Comparison of ENCODE assay signal across 8 cellular contexts in genomic region chr19:39412867-39413268, GRCh38. TPM values are rescaled to one million over a fixed set of nuclear protein-coding genes. Genes with fewer than 3 reads are reported as not detected.
DNase-seq lines count a peak whose midpoint lies in the region; ATAC-seq lines count a peak whose summit lies in the region.

No MANE protein-coding gene starts in this region.

- H3K27ac ChIP-seq in layer of hippocampus (ENCODE audit: low read depth, low read length) = peak overlapping the region; percentile 95
- peak overlapping the region; percentile 74 for H3K27ac ChIP-seq in temporal lobe (ENCODE audit: low read depth, low read length)

- POLR2A ChIA-PET in activated CD4-positive, alpha-beta T cell treated with anti-CD3 and anti-CD28 coated beads for 36 hours (lab: Charles Lee) = interaction anchor here (2.1 to 2.3 kb wide), 3 partner anchors 11 to 22 kb away, joined by 13 to 22 read pairs (median 18); partner anchors contain the start of genes MED29 and PAF1
- POLR2A ChIA-PET in activated naive CD8-positive, alpha-beta T cell treated with anti-CD3 and anti-CD28 coated beads, Interleukin-2, amount 10 ng/mL, durations not matched to agents 7 days and 5 days (lab: Charles Lee) = interaction anchor here (1.5 to 2.4 kb wide), 5 partner anchors 12 to 287 kb away, joined by 3 to 69 read pairs (median 19); partner anchors contain the start of genes MED29, PAF1, PAK4 and SAMD4B

- peaks cover 32% of the 10 kb centered on the region for H3K4me1 Mint-ChIP-seq in activated CD4-positive, alpha-beta T cell treated with anti-CD3 and anti-CD28 coated beads for 36 hours
- H3K4me1 Mint-ChIP-seq in activated naive CD8-positive, alpha-beta T cell treated with anti-CD3 and anti-CD28 coated beads, Interleukin-2, amount 10 ng/mL, durations not matched to agents 7 days and 5 days = peaks cover 39% of the 10 kb centered on the region

- ATAC-seq in activated CD4-positive, alpha-beta T cell treated with anti-CD3 and anti-CD28 coated beads for 36 hours = no peak
- no peak for ATAC-seq in activated naive CD8-positive, alpha-beta T cell treated with anti-CD3 and anti-CD28 coated beads, Interleukin-2, amount 10 ng/mL, durations not matched to agents 7 days and 5 days (ENCODE audit: low read depth)

- intact Hi-C loops in activated CD4-positive, alpha-beta T cell treated with anti-CD3 and anti-CD28 coated beads for 36 hours (cut with DNase I, micrococcal nuclease) = loop anchor here (1.0 to 2.0 kb wide), 17 partner anchors 11 to 562 kb away; partner anchors contain the start of genes MED29 (in 2 of the 2), PAF1 (in 2 of the 2), SAMD4B (in 2 of the 2) and EID2 (in 1 of the 2)

- CTCF ChIA-PET in activated CD4-positive, alpha-beta T cell treated with anti-CD3 and anti-CD28 coated beads for 36 hours (lab: Charles Lee) = interaction anchor here (1.1 to 2.3 kb wide), 7 partner anchors 11 to 59 kb away, joined by 3 to 79 read pairs (median 9); partner anchors contain the start of genes MED29, PAF1 and RPS16

- peak; percentile 34 for DNase-seq in activated CD4-positive, alpha-beta T cell treated with anti-CD3 and anti-CD28 coated beads for 36 hours
- DNase-seq in activated CD4-positive, alpha-beta T cell treated with anti-CD3 and anti-CD28 coated beads, Interleukin-2, amount 50 U/mL, for 4 hours = no peak
- DNase-seq in activated naive CD8-positive, alpha-beta T cell treated with anti-CD3 and anti-CD28 coated beads, Interleukin-2, amount 10 ng/mL, durations not matched to agents 7 days and 5 days = no peak
- DNase-seq in mesenteric fat pad (ENCODE audit: low spot score) (no peak), NCI-H510A (lab: John Stamatoyannopoulos, UW) (no peak)
- no peak for DNase-seq in stimulated activated CD4-positive, alpha-beta T cell treated with anti-CD3 and anti-CD28 coated beads, Interleukin-4, amount 100 ng/mL, for 24 hours

- no peaks in the 10 kb centered on the region for H3K27me3 Mint-ChIP-seq in activated CD4-positive, alpha-beta T cell treated with anti-CD3 and anti-CD28 coated beads for 36 hours
- H3K27me3 Mint-ChIP-seq in activated naive CD8-positive, alpha-beta T cell treated with anti-CD3 and anti-CD28 coated beads, Interleukin-2, amount 10 ng/mL, durations not matched to agents 7 days and 5 days = peaks cover 2% of the 10 kb centered on the region

- H3K4me3 Mint-ChIP-seq in activated CD4-positive, alpha-beta T cell treated with anti-CD3 and anti-CD28 coated beads for 36 hours = peak overlapping the region; percentile 73
- peak overlapping the region; percentile 84 for H3K4me3 Mint-ChIP-seq in activated naive CD8-positive, alpha-beta T cell treated with anti-CD3 and anti-CD28 coated beads, Interleukin-2, amount 10 ng/mL, durations not matched to agents 7 days and 5 days

- peak overlapping the region; percentile 92 for H3K27ac Mint-ChIP-seq in activated CD4-positive, alpha-beta T cell treated with anti-CD3 and anti-CD28 coated beads for 36 hours
- H3K27ac Mint-ChIP-seq in activated naive CD8-positive, alpha-beta T cell treated with anti-CD3 and anti-CD28 coated beads, Interleukin-2, amount 10 ng/mL, durations not matched to agents 7 days and 5 days = peak overlapping the region; percentile 98

- no peaks in the 10 kb centered on the region for H3K27me3 ChIP-seq in layer of hippocampus (ENCODE audit: control insufficient read depth, insufficient read depth, low read length)

- H3K36me3 Mint-ChIP-seq in activated CD4-positive, alpha-beta T cell treated with anti-CD3 and anti-CD28 coated beads for 36 hours (ENCODE audit: low read depth) = peaks cover 33% of the 10 kb centered on the region
- peaks cover 25% of the 10 kb centered on the region for H3K36me3 Mint-ChIP-seq in activated naive CD8-positive, alpha-beta T cell treated with anti-CD3 and anti-CD28 coated beads, Interleukin-2, amount 10 ng/mL, durations not matched to agents 7 days and 5 days

- no peaks in the 10 kb centered on the region for H3K9me3 Mint-ChIP-seq in activated CD4-positive, alpha-beta T cell treated with anti-CD3 and anti-CD28 coated beads for 36 hours (ENCODE audit: low read depth)
- H3K9me3 Mint-ChIP-seq in activated naive CD8-positive, alpha-beta T cell treated with anti-CD3 and anti-CD28 coated beads, Interleukin-2, amount 10 ng/mL, durations not matched to agents 7 days and 5 days = no peaks in the 10 kb centered on the region

RNA-seq across cellular contexts. Expression of gene PLEKHG2, which starts 0.4 kb away (rescaled TPM):
- total RNA-seq in activated CD4-positive, alpha-beta T cell treated with anti-CD3 and anti-CD28 coated beads for 36 hours = 10 to 100 TPM; 46.0 to 65.5 TPM
- 10 to 100 TPM; 65.7 to 65.9 TPM for total RNA-seq in activated naive CD8-positive, alpha-beta T cell treated with anti-CD3 and anti-CD28 coated beads, Interleukin-2, amount 10 ng/mL, durations not matched to agents 7 days and 5 days
- 20.2 TPM for total RNA-seq in temporal lobe
- total RNA-seq in mesenteric fat pad = 56.4 TPM

RNA-seq across cellular contexts. Expression of gene ZFP36, which starts 6.2 kb away (rescaled TPM):
- total RNA-seq in activated CD4-positive, alpha-beta T cell treated with anti-CD3 and anti-CD28 coated beads for 36 hours = 10 to 100 TPM; 69.1 to 69.3 TPM
- total RNA-seq in activated naive CD8-positive, alpha-beta T cell treated with anti-CD3 and anti-CD28 coated beads, Interleukin-2, amount 10 ng/mL, durations not matched to agents 7 days and 5 days = 100 to 1,000 TPM; 102 to 107 TPM
- total RNA-seq in temporal lobe = 2.0 TPM
- total RNA-seq in mesenteric fat pad = 1,383 TPM

RNA-seq across cellular contexts. Expression of gene MED29, which starts 21.7 kb away (rescaled TPM):
- 10 to 100 TPM; 24.0 to 34.6 TPM for total RNA-seq in activated CD4-positive, alpha-beta T cell treated with anti-CD3 and anti-CD28 coated beads for 36 hours
- 10 to 100 TPM; 39.0 to 40.7 TPM for total RNA-seq in activated naive CD8-positive, alpha-beta T cell treated with anti-CD3 and anti-CD28 coated beads, Interleukin-2, amount 10 ng/mL, durations not matched to agents 7 days and 5 days
- total RNA-seq in temporal lobe (16.2 TPM), mesenteric fat pad (34.1 TPM)

RNA-seq across cellular contexts. Expression of gene PAF1, which starts 22.0 kb away (rescaled TPM):
- 10 to 100 TPM; 40.4 to 54.2 TPM for total RNA-seq in activated CD4-positive, alpha-beta T cell treated with anti-CD3 and anti-CD28 coated beads for 36 hours
- total RNA-seq in activated naive CD8-positive, alpha-beta T cell treated with anti-CD3 and anti-CD28 coated beads, Interleukin-2, amount 10 ng/mL, durations not matched to agents 7 days and 5 days = 10 to 100 TPM; 40.7 to 47.0 TPM
- total RNA-seq in temporal lobe (21.6 TPM), mesenteric fat pad (29.7 TPM)

RNA-seq across cellular contexts. Expression of gene RPS16, which starts 22.9 kb away (rescaled TPM):
- 1,000 to 10,000 TPM; 3,146 to 3,331 TPM for total RNA-seq in activated CD4-positive, alpha-beta T cell treated with anti-CD3 and anti-CD28 coated beads for 36 hours
- total RNA-seq in activated naive CD8-positive, alpha-beta T cell treated with anti-CD3 and anti-CD28 coated beads, Interleukin-2, amount 10 ng/mL, durations not matched to agents 7 days and 5 days = 1,000 to 10,000 TPM; 2,294 to 2,369 TPM
- total RNA-seq in temporal lobe = 57.5 TPM
- 1,454 TPM for total RNA-seq in mesenteric fat pad

Comparison
In these comparisons a context has a peak if more than half of its experiments do, and no peak if none do; other contexts are left out.
1. RNA of gene ZFP36, which starts 6.2 kb away (total RNA-seq): 1,383 TPM in mesenteric fat pad (single experiment), 102 to 107 TPM in activated naive CD8-positive, alpha-beta T cell treated with anti-CD3 and anti-CD28 coated beads, Interleukin-2, amount 10 ng/mL, durations not matched to agents 7 days and 5 days and 69.1 to 69.3 TPM in activated CD4-positive, alpha-beta T cell treated with anti-CD3 and anti-CD28 coated beads for 36 hours; 2.0 TPM in temporal lobe (single experiment); every median in the first group is over 10 times any median in the second.